ENCODE assay signal across 15 cellular contexts in the genomic region with DNA sequence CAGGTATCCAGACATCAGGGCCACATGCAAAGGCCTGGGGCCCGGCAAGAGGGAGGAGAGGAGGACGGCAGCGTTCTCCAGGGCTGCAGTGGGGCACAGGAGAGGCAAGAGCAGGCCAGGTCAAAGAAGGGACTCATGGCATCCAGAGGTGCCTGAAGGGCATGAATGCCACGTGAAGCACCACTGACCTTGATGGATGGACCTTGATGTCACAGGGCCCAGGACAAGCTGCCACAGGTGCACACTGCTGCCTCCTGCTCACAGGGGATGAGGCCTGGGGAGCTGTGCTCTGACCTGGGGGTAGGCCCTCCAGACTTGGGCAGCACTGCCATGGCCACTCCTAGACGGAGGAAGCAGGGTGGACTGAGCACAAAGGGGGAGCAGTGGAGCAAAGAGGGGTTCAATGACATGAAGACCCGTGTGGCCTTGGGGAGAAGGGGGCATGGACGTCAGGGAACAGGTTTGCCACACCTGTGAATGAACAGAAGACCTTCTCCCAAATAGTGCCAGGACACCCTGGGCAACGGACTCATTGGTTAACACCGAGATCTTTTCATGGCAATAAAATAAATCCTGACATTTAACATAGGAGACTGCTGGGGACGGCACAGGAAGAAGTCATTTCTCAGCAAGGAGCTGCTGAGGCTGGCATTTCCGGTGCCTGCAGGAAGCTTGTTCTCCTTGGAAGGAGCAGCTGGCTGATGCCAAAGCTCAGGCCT.
"Had no signal": no experiment of that assay in that cellular context is flagged by ENCODE, and none has a peak within 500 bp of the region (broad histone marks: within the 10 kb centered on the region; RNA-seq: fewer than 3 reads in every experiment).

No MANE protein-coding gene starts in this region.

- H3K36me3 ChIP-seq: breast epithelium, SJSA1, thoracic aorta had no signal

- H3K9me3 ChIP-seq: ascending aorta, breast epithelium, esophagus muscularis mucosa, SJSA1, thoracic aorta had no signal

- H3K36me3 Mint-ChIP-seq: naive B cell had no signal

- H3K27ac Mint-ChIP-seq: activated CD4-positive, alpha-beta T cell treated with anti-CD3 and anti-CD28 coated beads, Interleukin-2, amount 10 ng/mL, durations not matched to agents 24 days and 14 days; activated T-helper 1 cell treated with anti-CD3 and anti-CD28 coated beads, Interleukin-12 subunit alpha, Interleukin-12 subunit beta, Interleukin-2, Interleukin-4 antibody, amounts not matched to agents 30 ng/mL and 10 ng/mL and 1 ng/mL, durations not matched to agents 14 hours and 24 hours and 36 hours had no signal

- ATAC-seq: sciatic nerve had no signal

- H3K4me3 ChIP-seq: ascending aorta, breast epithelium, esophagus muscularis mucosa, SJSA1, thoracic aorta had no signal

- H3K4me1 Mint-ChIP-seq: activated CD4-positive, alpha-beta T cell treated with anti-CD3 and anti-CD28 coated beads, Interleukin-2, amount 10 ng/mL, durations not matched to agents 24 days and 14 days had no signal

- H3K4me1 ChIP-seq: ascending aorta, breast epithelium had no signal

- H3K27me3 ChIP-seq: ascending aorta, breast epithelium, esophagus muscularis mucosa, SJSA1 had no signal

- H3K4me3 Mint-ChIP-seq: activated CD4-positive, alpha-beta T cell treated with anti-CD3 and anti-CD28 coated beads, Interleukin-2, amount 10 ng/mL, durations not matched to agents 24 days and 14 days; activated T-helper 1 cell treated with anti-CD3 and anti-CD28 coated beads, Interleukin-12 subunit alpha, Interleukin-12 subunit beta, Interleukin-2, Interleukin-4 antibody, amounts not matched to agents 30 ng/mL and 10 ng/mL and 1 ng/mL, durations not matched to agents 14 hours and 24 hours and 36 hours had no signal

- H3K27me3 Mint-ChIP-seq: activated CD4-positive, alpha-beta T cell treated with anti-CD3 and anti-CD28 coated beads, Interleukin-2, amount 10 ng/mL, durations not matched to agents 24 days and 14 days; naive B cell had no signal

- FAIRE-seq: TTC549 had no signal

- DNase-seq: activated CD4-positive, alpha-beta T cell treated with anti-CD3 and anti-CD28 coated beads, Interleukin-2, amount 10 ng/mL, durations not matched to agents 24 days and 14 days; activated CD4-positive, CD25-positive, alpha-beta regulatory T cell; activated CD8-positive, alpha-beta memory T cell treated with anti-CD3 and anti-CD28 coated beads for 24 hours; activated naive CD4-positive, alpha-beta T cell; naive B cell; stimulated activated CD4-positive, alpha-beta T cell treated with anti-CD3 and anti-CD28 coated beads, Interleukin-2, amount 100 ng/mL, for 24 hours; SW 1271 had no signal

- H3K9me3 Mint-ChIP-seq: activated CD4-positive, alpha-beta T cell treated with anti-CD3 and anti-CD28 coated beads, Interleukin-2, amount 10 ng/mL, durations not matched to agents 24 days and 14 days; activated T-helper 1 cell treated with anti-CD3 and anti-CD28 coated beads, Interleukin-12 subunit alpha, Interleukin-12 subunit beta, Interleukin-2, Interleukin-4 antibody, amounts not matched to agents 30 ng/mL and 10 ng/mL and 1 ng/mL, durations not matched to agents 14 hours and 24 hours and 36 hours; naive B cell had no signal

- H3K27ac ChIP-seq: ascending aorta, breast epithelium, esophagus muscularis mucosa, SJSA1, thoracic aorta had no signal
